ENCODE assay signal across 6 cellular contexts in the genomic region with DNA sequence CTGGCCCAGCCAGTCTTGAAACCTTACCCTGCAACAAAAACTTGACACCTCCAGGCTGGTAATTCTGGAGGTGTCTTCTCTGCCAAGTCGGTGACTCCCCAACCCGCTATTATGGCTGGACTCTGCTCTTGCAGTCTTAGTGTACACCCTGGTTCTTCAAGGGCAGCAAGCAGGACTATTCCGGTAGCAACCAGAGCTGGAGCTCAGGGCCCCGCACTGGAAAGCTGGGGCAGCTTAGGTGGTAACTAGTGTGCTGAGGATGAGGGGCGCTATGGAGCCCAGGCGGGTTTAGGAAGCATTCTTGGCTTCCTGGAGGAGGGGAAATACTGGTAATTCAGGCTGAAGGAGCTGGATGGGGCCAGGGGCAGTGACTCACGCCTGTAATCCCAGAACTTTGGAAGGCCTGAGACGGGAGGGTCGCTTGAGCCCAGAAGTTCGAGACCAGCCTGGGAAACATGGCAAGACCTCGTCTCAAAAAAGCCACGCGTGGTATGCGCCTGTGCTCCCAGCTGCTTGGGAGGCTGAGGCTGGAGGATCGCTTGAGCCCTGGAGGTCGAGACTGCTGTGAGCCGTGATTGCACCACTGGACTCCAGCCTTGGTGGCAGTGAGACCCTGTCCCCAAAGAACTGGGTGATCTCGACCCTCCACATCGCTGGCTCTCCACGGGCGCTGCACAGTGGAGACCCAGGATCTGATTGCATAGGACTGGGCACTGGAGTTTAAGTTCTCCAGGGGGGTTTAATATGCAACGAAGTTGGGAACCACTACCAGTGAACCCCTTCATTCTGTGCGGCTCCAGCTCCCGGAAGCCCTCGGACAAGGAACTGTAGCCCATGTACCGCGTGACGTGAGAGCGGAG. TPM values are rescaled to one million over a fixed set of nuclear protein-coding genes. Genes with fewer than 3 reads are reported as not detected.
DNase-seq lines count a peak whose midpoint lies in the region; TF ChIP-seq lines count a peak whose summit lies in the region.

No MANE protein-coding gene starts in this region.

- peaks cover 36% of the 10 kb centered on the region for H3K4me1 Mint-ChIP-seq in dendritic cell treated with granulocyte-macrophage colony-stimulating factor and Interleukin-4, amounts not matched to agents 40 ng/mL and 50 ng/mL, for 4 days (ENCODE audit: low read depth)

- H3K4me3 Mint-ChIP-seq in dendritic cell treated with granulocyte-macrophage colony-stimulating factor and Interleukin-4, amounts not matched to agents 40 ng/mL and 50 ng/mL, for 4 days: peak overlapping the region; percentile 92

- TF ChIP-seq CTCF in retinal pigment epithelial cell (conservative IDR thresholded peaks at IDR 0.05; ENCODE audit: low read depth, low read length): peak; percentile 21

- H3K27me3 Mint-ChIP-seq in dendritic cell treated with granulocyte-macrophage colony-stimulating factor and Interleukin-4, amounts not matched to agents 40 ng/mL and 50 ng/mL, for 4 days: no peaks in the 10 kb centered on the region

- H3K36me3 Mint-ChIP-seq in dendritic cell treated with granulocyte-macrophage colony-stimulating factor and Interleukin-4, amounts not matched to agents 40 ng/mL and 50 ng/mL, for 4 days (ENCODE audit: low read depth): peaks cover 59% of the 10 kb centered on the region

- H3K9me3 Mint-ChIP-seq in dendritic cell treated with granulocyte-macrophage colony-stimulating factor and Interleukin-4, amounts not matched to agents 40 ng/mL and 50 ng/mL, for 4 days: no peaks in the 10 kb centered on the region

- peak overlapping the region; percentile 74 for H3K4me3 ChIP-seq in retinal pigment epithelial cell (ENCODE audit: low read length)

- H3K27ac Mint-ChIP-seq in dendritic cell treated with granulocyte-macrophage colony-stimulating factor and Interleukin-4, amounts not matched to agents 40 ng/mL and 50 ng/mL, for 4 days: peak overlapping the region; percentile 92

- DNase-seq in KBM-7 (peak; percentile 77), retinal pigment epithelial cell (ENCODE audit: low read depth) (no peak), COR-L47 (lab: John Stamatoyannopoulos, UW) (no peak), occipital lobe (lab: John Stamatoyannopoulos, UW) (no peak), NCI-H128 (lab: John Stamatoyannopoulos, UW; ENCODE audit: unreplicated experiment) (no peak)

- in situ Hi-C loops in KBM-7 (cut with MboI; ENCODE audit: low pct_unique_long_range_greater_than_20kb, low sequenced_read_pairs): no loop called here

- intact Hi-C loops in dendritic cell treated with granulocyte-macrophage colony-stimulating factor and Interleukin-4, amounts not matched to agents 40 ng/mL and 50 ng/mL, for 4 days (cut with micrococcal nuclease): loop anchor here (5.0 kb wide), 1 partner anchor 69 kb away; no protein-coding TSS in a partner anchor

RNA-seq across cellular contexts. Expression of a gene that starts 10.6 kb away (rescaled TPM):
- total RNA-seq in occipital lobe: 4.2 TPM

RNA-seq across cellular contexts. Expression of a gene that starts 25.6 kb away (rescaled TPM):
- total RNA-seq in occipital lobe: 49.3 TPM

RNA-seq across cellular contexts. Expression of a gene that starts 39.3 kb away (rescaled TPM):
- total RNA-seq in occipital lobe: 58.3 TPM

RNA-seq across cellular contexts. Expression of a gene that starts 45.4 kb away (rescaled TPM):
- total RNA-seq in occipital lobe: 21.8 TPM

RNA-seq across cellular contexts. Expression of a gene that starts 58.5 kb away (rescaled TPM):
- total RNA-seq in occipital lobe: not detected
